Comparison of ENCODE assay signal across 8 cellular contexts in genomic region chr17:15849054-15849453, GRCh38.
DNase-seq lines count a peak whose midpoint lies in the region; ATAC-seq and TF ChIP-seq lines count a peak whose summit lies in the region.
"Not testable (repeated sequence)": the region's sequence is repeated elsewhere in the genome, so short reads cannot be mapped to it uniquely, and the experiment has no call there.

No MANE protein-coding gene starts in this region.

- not testable (repeated sequence) for H3K27ac Mint-ChIP-seq in activated B cell treated with CpG ODN at 0.5 μM for 24 hours; activated naive CD4-positive, alpha-beta T cell treated with anti-CD3 and anti-CD28 coated beads for 36 hours

- not testable (repeated sequence) for H3K27me3 Mint-ChIP-seq in activated B cell treated with CpG ODN at 0.5 μM for 24 hours; activated naive CD4-positive, alpha-beta T cell treated with anti-CD3 and anti-CD28 coated beads for 36 hours (ENCODE audit: low read depth)

- WGBS in liver, result 54% methylated on average over 5 of the region's 6 CpGs

- ATAC-seq in GM21367 (IDR thresholded peaks at IDR 0.05; ENCODE audit: unreplicated experiment) (peak; percentile 74), activated B cell treated with CpG ODN at 0.5 μM for 24 hours (ENCODE audit: low read depth) (peak; percentile 52), esophagus mucosa (peak; percentile 98)

- intact Hi-C loops in activated B cell treated with CpG ODN at 0.5 μM for 24 hours (cut with micrococcal nuclease), result not testable (repeated sequence)
- intact Hi-C loops in activated naive CD4-positive, alpha-beta T cell treated with anti-CD3 and anti-CD28 coated beads for 36 hours (cut with micrococcal nuclease), result loop anchor here (1.0 to 5.0 kb wide), 2 partner anchors 133 to 149 kb away; no protein-coding TSS in a partner anchor

- not testable (repeated sequence) for H3K4me3 ChIP-seq in AG04449 (ENCODE audit: low read depth, low read length); liver (ENCODE audit: low read depth in 1 of 3, low read length in 3 of 3)

- CTCF ChIA-PET in AG04449 (lab: Yijun Ruan, JAX); activated B cell treated with CpG ODN at 0.5 μM for 24 hours (lab: Charles Lee); activated naive CD4-positive, alpha-beta T cell treated with anti-CD3 and anti-CD28 coated beads for 36 hours (lab: Charles Lee): not testable (repeated sequence)

- not testable (repeated sequence) for H3K4me1 ChIP-seq in liver (ENCODE audit: control insufficient read depth in 4 of 4, insufficient read depth in 4 of 4, low read length in 3 of 4)

- peak; percentile 45 to 62 for TF ChIP-seq RAD21 in liver (IDR thresholded peaks at IDR 0.05)

- H3K9me3 ChIP-seq in liver (ENCODE audit: control insufficient read depth in 4 of 4, low read length in 3 of 4), result not testable (repeated sequence)

- H3K9me3 Mint-ChIP-seq in activated B cell treated with CpG ODN at 0.5 μM for 24 hours; activated naive CD4-positive, alpha-beta T cell treated with anti-CD3 and anti-CD28 coated beads for 36 hours: not testable (repeated sequence)

- not testable (repeated sequence) for DNase-seq in AG04449 (ENCODE audit: low read depth, low spot score); activated B cell treated with CpG ODN at 0.5 μM for 24 hours
- DNase-seq in NCI-H748 (lab: John Stamatoyannopoulos, UW; ENCODE audit: unreplicated experiment), result peak; percentile 56
- DNase-seq in activated naive CD4-positive, alpha-beta T cell treated with anti-CD3 and anti-CD28 coated beads for 36 hours, result peak; percentile 87
- DNase-seq in stimulated activated CD4-positive, alpha-beta T cell treated with anti-CD3 and anti-CD28 coated beads, Interleukin-2, amount 100 ng/mL, for 4 hours (ENCODE audit: low read depth), result peak; percentile 55

- POLR2A ChIA-PET in AG04449 (lab: Yijun Ruan, JAX); activated B cell treated with CpG ODN at 0.5 μM for 24 hours (lab: Charles Lee): not testable (repeated sequence)

- not testable (repeated sequence) for H3K9ac ChIP-seq in liver (ENCODE audit: low read depth in 1 of 2, low read length in 2 of 2)

- TF ChIP-seq CTCF in AG04449 (IDR thresholded peaks at IDR 0.05; ENCODE audit: insufficient read depth, low read length, missing control alignments) (peak; percentile 37), liver (IDR thresholded peaks at IDR 0.05; ENCODE audit: low read depth, low read length, missing input control) (peak; percentile 18)
- TF ChIP-seq CTCF in activated B cell treated with CpG ODN at 0.5 μM for 24 hours (IDR thresholded peaks at IDR 0.05), result not testable (repeated sequence)

- not testable (repeated sequence) for H3K36me3 ChIP-seq in liver (ENCODE audit: control insufficient read depth in 4 of 4, insufficient read depth in 3 of 4, low read depth in 1 of 4, low read length in 3 of 4)

- not testable (repeated sequence) for H3K4me3 Mint-ChIP-seq in activated B cell treated with CpG ODN at 0.5 μM for 24 hours; activated naive CD4-positive, alpha-beta T cell treated with anti-CD3 and anti-CD28 coated beads for 36 hours

- H3K4me1 Mint-ChIP-seq in activated B cell treated with CpG ODN at 0.5 μM for 24 hours; activated naive CD4-positive, alpha-beta T cell treated with anti-CD3 and anti-CD28 coated beads for 36 hours (ENCODE audit: low read depth): not testable (repeated sequence)

- H3K27ac ChIP-seq in liver (ENCODE audit: low read depth in 1 of 2, low read length in 2 of 2), result not testable (repeated sequence)

- not testable (repeated sequence) for H3K36me3 Mint-ChIP-seq in activated B cell treated with CpG ODN at 0.5 μM for 24 hours (ENCODE audit: low read depth); activated naive CD4-positive, alpha-beta T cell treated with anti-CD3 and anti-CD28 coated beads for 36 hours (ENCODE audit: low read depth)

- not testable (repeated sequence) for H3K27me3 ChIP-seq in liver (ENCODE audit: control insufficient read depth in 4 of 4, insufficient read depth in 4 of 4, low read length in 3 of 4)
